ENCODE assay signal across 24 cellular contexts in the genomic region with DNA sequence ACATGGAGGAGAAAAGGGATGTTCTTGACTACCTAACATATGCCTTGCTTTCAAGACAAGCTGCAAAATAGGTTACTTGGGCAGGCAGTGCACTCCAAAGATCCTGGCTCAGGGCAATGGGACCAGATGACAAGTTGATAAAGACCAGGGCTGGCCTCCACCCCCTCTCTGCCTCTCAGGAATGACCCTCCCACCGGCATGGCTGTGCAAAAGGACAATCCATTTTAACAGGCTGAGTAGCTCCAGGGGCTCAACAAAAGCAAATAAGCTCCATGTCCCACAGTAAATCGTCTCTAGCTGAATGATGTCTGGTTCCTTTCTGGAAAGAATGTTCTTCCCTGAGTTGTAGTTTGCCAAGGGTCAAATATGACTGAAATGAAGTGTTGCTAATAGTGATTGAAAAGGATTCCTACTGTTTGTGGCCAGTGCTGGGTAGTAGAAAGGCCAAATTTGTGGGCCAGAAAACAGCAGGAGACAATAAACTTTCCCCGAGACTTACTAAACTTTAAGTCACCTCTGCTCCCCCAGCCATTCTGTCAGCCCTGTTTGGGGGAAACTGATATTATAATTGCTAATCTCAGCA.
A peak's percentile ranks its signal among the peaks of the same experiment; 100 is the strongest.
DNase-seq lines count a peak whose midpoint lies in the region; ATAC-seq and TF ChIP-seq lines count a peak whose summit lies in the region.
"Had no signal": no experiment of that assay in that cellular context is flagged by ENCODE, and none has a peak within 500 bp of the region (broad histone marks: within the 10 kb centered on the region; RNA-seq: fewer than 3 reads in every experiment).

No MANE protein-coding gene starts in this region.

- no peaks in the 10 kb centered on the region for H3K36me3 Mint-ChIP-seq in endodermal cell (ENCODE audit: low read depth)

- no peaks in the 10 kb centered on the region for H3K9me3 Mint-ChIP-seq in endodermal cell
- H3K9me3 Mint-ChIP-seq: activated CD8-positive, alpha-beta T cell treated with anti-CD3 and anti-CD28 coated beads for 36 hours; HFFc6 had no signal

- H3K4me1 Mint-ChIP-seq in endodermal cell: peaks cover 9% of the 10 kb centered on the region
- H3K4me1 Mint-ChIP-seq: central memory CD8-positive, alpha-beta T cell had no signal

- ATAC-seq in upper lobe of right lung: peak; percentile 22
- ATAC-seq: activated CD8-positive, alpha-beta T cell treated with anti-CD3 and anti-CD28 coated beads for 36 hours; mucosa of descending colon; PC-3 had no signal

- H3K27ac Mint-ChIP-seq in endodermal cell: no peak overlapping the region
- H3K27ac Mint-ChIP-seq: activated CD8-positive, alpha-beta T cell treated with anti-CD3 and anti-CD28 coated beads for 36 hours; HFFc6 had no signal

- H3K4me3 ChIP-seq in endodermal cell (ENCODE audit: low read length): no peak overlapping the region
- no peak overlapping the region for H3K4me3 ChIP-seq in muscle layer of colon (ENCODE audit: low read depth in 1 of 2, low read length in 2 of 2)
- no peak overlapping the region for H3K4me3 ChIP-seq in upper lobe of right lung
- no peak overlapping the region for H3K4me3 ChIP-seq in SJCRH30
- H3K4me3 ChIP-seq: esophagus squamous epithelium, left ventricle myocardium inferior, mucosa of descending colon, right atrium auricular region, vagina had no signal

- H3K9me3 ChIP-seq in endodermal cell (ENCODE audit: control insufficient read depth, low read length) (no peaks in the 10 kb centered on the region), muscle layer of colon (ENCODE audit: low read length) (no peaks in the 10 kb centered on the region), upper lobe of right lung (no peaks in the 10 kb centered on the region), SJCRH30 (replicated peaks) (no peaks in the 10 kb centered on the region)
- H3K9me3 ChIP-seq: Caco-2, esophagus squamous epithelium, left ventricle myocardium inferior, mucosa of descending colon, right atrium auricular region, vagina had no signal

- TF ChIP-seq CTCF in endodermal cell (conservative IDR thresholded peaks at IDR 0.05) (no peak), upper lobe of right lung (IDR thresholded peaks at IDR 0.05) (no peak)

- intact Hi-C loops in upper lobe of right lung (cut with DNase I): no loop called here

- H3K27ac ChIP-seq in endodermal cell (ENCODE audit: low read depth, low read length) (peak overlapping the region; percentile 61), muscle layer of colon (ENCODE audit: low read depth, low read length) (peak overlapping the region; percentile 45), upper lobe of right lung (no peak overlapping the region), SJCRH30 (no peak overlapping the region)
- H3K27ac ChIP-seq: esophagus squamous epithelium, left ventricle myocardium inferior, right atrium auricular region, vagina had no signal

- H3K9ac ChIP-seq in endodermal cell (ENCODE audit: extremely low read depth, low read length, poor library complexity, severe bottlenecking): no peak overlapping the region
- H3K9ac ChIP-seq in muscle layer of colon (ENCODE audit: low read length): no peak overlapping the region

- H3K36me3 ChIP-seq in endodermal cell (ENCODE audit: control insufficient read depth, insufficient read depth, low read length) (no peaks in the 10 kb centered on the region), muscle layer of colon (ENCODE audit: insufficient read depth, low read length) (no peaks in the 10 kb centered on the region), upper lobe of right lung (no peaks in the 10 kb centered on the region), SJCRH30 (no peaks in the 10 kb centered on the region)
- H3K36me3 ChIP-seq: esophagus squamous epithelium, left ventricle myocardium inferior, right atrium auricular region, vagina had no signal

- H3K4me3 Mint-ChIP-seq in endodermal cell: no peak overlapping the region
- H3K4me3 Mint-ChIP-seq: activated CD8-positive, alpha-beta T cell treated with anti-CD3 and anti-CD28 coated beads for 36 hours; central memory CD8-positive, alpha-beta T cell; HFFc6 had no signal

- H3K27me3 ChIP-seq in endodermal cell (ENCODE audit: control insufficient read depth, insufficient read depth, low read length, poor library complexity, severe bottlenecking) (no peaks in the 10 kb centered on the region), muscle layer of colon (ENCODE audit: control insufficient read depth in 1 of 2, insufficient read depth in 2 of 2, low read length in 2 of 2) (no peaks in the 10 kb centered on the region), upper lobe of right lung (no peaks in the 10 kb centered on the region), SJCRH30 (peaks cover 4% of the 10 kb centered on the region; the same call in 1 of the 2 replicates)
- H3K27me3 ChIP-seq: esophagus squamous epithelium, right atrium auricular region, vagina had no signal

- no peaks in the 10 kb centered on the region for H3K27me3 Mint-ChIP-seq in endodermal cell (ENCODE audit: insufficient read depth)
- H3K27me3 Mint-ChIP-seq: activated CD8-positive, alpha-beta T cell treated with anti-CD3 and anti-CD28 coated beads for 36 hours; central memory CD8-positive, alpha-beta T cell had no signal

- 60 to 80% methylated on average over 1 to 3 of the region's 3 CpGs for WGBS in endodermal cell (ENCODE audit: insufficient coverage in 1 of 2, insufficient read length in 1 of 2), 2 experiments

- DNase-seq in NCI-H82 (lab: John Stamatoyannopoulos, UW) (peak; percentile 58), NCI-H82 treated with DMSO at 0.1 percent for 48 hours (lab: John Stamatoyannopoulos, UW; ENCODE audit: unreplicated experiment) (no peak), endodermal cell (peak; percentile 47), upper lobe of right lung (no peak), SKM-1 (lab: John Stamatoyannopoulos, UW; ENCODE audit: unreplicated experiment) (no peak), SJCRH30 (no peak), NCI-H1105 (lab: John Stamatoyannopoulos, UW) (no peak)
- DNase-seq: 8988T; activated CD8-positive, alpha-beta T cell treated with anti-CD3 and anti-CD28 coated beads for 36 hours; amniotic stem cell; effector CD4-positive, alpha-beta T cell; esophagus squamous epithelium; HFFc6; left ventricle myocardium inferior; mucosa of descending colon; NCI-H1436; NCI-H2171 treated with DMSO at 0.1 percent for 48 hours; nucleus accumbens; PC-3 had no signal

- H3K4me1 ChIP-seq in endodermal cell (ENCODE audit: control insufficient read depth, insufficient read depth, low read length) (peaks cover 4% of the 10 kb centered on the region), muscle layer of colon (ENCODE audit: insufficient read depth, low read length) (peaks cover 34% of the 10 kb centered on the region), upper lobe of right lung (no peaks in the 10 kb centered on the region), SJCRH30 (no peaks in the 10 kb centered on the region)
- H3K4me1 ChIP-seq: Caco-2, esophagus squamous epithelium, left ventricle myocardium inferior, right atrium auricular region, vagina had no signal

Comparison
In these comparisons a context has a peak if more than half of its experiments do, and no peak if none do; other contexts are left out.
1. DNase-seq: peak in NCI-H82 (single experiment) and endodermal cell (single experiment); none in NCI-H82 treated with DMSO at 0.1 percent for 48 hours (single experiment), upper lobe of right lung (single experiment), SKM-1 (single experiment), SJCRH30 (0 of 2) and NCI-H1105 (single experiment).
2. H3K27ac ChIP-seq: peak in endodermal cell (single experiment) and muscle layer of colon (single experiment); none in upper lobe of right lung (single experiment) and SJCRH30 (single experiment).